Comparison of ENCODE assay signal across 1 cellular context in the genomic region with DNA sequence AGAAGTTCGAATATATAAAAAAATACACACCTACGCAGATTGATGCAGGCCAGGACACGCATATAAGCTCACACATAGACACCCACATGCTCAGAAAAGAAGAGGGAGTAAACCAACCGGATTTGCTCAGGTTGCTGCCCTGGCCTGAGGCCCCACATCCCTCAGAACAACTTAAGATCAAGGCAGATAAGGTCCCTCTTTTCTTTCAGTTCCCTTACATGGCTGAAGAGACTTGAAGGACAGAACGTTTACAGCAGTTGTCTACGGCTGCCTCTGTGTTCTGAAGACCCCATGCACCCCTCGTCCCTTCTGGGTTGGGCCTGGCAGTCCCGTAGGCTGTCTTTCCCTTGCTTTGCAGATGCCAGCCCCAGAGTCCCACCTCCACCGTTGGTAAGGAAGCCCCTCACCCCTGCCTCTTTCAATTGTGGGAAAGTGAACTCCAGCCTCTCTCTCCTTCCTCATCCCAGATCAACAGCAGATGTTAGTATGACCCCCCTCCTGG.
TF ChIP-seq lines count a peak whose summit lies in the region.

No MANE protein-coding gene starts in this region.

TF ChIP-seq in GM23338, 12 proteins besides CTCF, POLR2A, EP300 and RAD21 (continued from another document):
- TF ChIP-seq, protein P1, sequence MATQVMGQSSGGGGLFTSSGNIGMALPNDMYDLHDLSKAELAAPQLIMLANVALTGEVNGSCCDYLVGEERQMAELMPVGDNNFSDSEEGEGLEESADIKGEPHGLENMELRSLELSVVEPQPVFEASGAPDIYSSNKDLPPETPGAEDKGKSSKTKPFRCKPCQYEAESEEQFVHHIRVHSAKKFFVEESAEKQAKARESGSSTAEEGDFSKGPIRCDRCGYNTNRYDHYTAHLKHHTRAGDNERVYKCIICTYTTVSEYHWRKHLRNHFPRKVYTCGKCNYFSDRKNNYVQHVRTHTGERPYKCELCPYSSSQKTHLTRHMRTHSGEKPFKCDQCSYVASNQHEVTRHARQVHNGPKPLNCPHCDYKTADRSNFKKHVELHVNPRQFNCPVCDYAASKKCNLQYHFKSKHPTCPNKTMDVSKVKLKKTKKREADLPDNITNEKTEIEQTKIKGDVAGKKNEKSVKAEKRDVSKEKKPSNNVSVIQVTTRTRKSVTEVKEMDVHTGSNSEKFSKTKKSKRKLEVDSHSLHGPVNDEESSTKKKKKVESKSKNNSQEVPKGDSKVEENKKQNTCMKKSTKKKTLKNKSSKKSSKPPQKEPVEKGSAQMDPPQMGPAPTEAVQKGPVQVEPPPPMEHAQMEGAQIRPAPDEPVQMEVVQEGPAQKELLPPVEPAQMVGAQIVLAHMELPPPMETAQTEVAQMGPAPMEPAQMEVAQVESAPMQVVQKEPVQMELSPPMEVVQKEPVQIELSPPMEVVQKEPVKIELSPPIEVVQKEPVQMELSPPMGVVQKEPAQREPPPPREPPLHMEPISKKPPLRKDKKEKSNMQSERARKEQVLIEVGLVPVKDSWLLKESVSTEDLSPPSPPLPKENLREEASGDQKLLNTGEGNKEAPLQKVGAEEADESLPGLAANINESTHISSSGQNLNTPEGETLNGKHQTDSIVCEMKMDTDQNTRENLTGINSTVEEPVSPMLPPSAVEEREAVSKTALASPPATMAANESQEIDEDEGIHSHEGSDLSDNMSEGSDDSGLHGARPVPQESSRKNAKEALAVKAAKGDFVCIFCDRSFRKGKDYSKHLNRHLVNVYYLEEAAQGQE (IDR thresholded peaks at IDR 0.05; ENCODE audit: unreplicated experiment), result no peak
- TF ChIP-seq ZNF114 (CRISPR knock-in tag; IDR thresholded peaks at IDR 0.05) (no peak), EZH2 (IDR thresholded peaks at IDR 0.05; ENCODE audit: low read depth, unreplicated experiment) (no peak)
